ENCODE assay signal across 1 cellular context in the genomic region with DNA sequence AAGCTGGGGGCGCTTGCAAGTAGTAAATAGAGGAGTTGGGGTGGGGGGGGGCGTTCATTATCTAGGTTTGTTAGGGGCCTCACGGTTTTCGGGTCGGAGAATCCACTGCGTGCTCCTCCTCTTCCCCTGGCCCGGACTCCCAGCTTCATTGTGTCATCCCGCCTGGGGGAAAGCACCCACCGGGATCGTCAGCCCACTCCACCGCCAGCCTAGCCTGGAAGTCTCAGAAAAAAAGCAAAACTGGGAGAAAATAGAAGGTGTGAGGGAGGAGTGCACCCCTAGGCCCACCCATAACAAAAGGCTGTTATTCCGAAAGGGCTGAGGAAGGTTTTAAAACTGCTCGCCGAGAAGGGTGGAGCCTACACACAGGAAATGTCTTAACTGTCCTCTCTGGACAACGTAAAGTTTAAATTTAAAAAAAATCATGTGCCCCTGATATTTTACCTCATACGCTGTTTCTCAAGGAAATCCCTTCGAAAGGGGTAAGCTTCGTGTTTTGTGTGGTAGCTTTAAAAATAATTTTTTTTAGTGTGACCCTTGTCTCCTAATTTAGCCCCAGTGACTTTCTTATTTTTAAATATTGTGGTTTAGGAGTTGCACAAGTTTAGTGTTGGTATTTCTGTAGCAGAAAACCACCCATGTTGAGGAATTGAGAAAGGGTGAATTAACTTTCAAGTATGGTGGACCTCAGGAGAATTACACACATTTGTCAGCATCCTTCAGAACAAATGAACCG.
TF ChIP-seq lines count a peak whose summit lies in the region.

No MANE protein-coding gene starts in this region.

TF ChIP-seq in HepG2, 621 proteins besides CTCF, POLR2A, EP300 and RAD21 (continued from another document):
- TF ChIP-seq ZUFSP (CRISPR knock-in tag; IDR thresholded peaks at IDR 0.05; ENCODE audit: borderline replicate concordance) (no peak), HNRNPK (IDR thresholded peaks at IDR 0.05; ENCODE audit: low read depth, low read length, poor library complexity, severe bottlenecking) (no peak), ZNF468 (CRISPR knock-in tag; IDR thresholded peaks at IDR 0.05) (no peak), SMYD3 (CRISPR knock-in tag; IDR thresholded peaks at IDR 0.05) (no peak), JARID2 (CRISPR knock-in tag; IDR thresholded peaks at IDR 0.05; ENCODE audit: insufficient replicate concordance) (no peak), DBP (CRISPR knock-in tag; IDR thresholded peaks at IDR 0.05; ENCODE audit: not compliant biosample characterization) (no peak), TBL1XR1 (IDR thresholded peaks at IDR 0.05; ENCODE audit: borderline replicate concordance, low read length, partially characterized antibody) (no peak), PAF1 (CRISPR knock-in tag; IDR thresholded peaks at IDR 0.05) (no peak), ZNF235 (CRISPR knock-in tag; IDR thresholded peaks at IDR 0.05; ENCODE audit: borderline replicate concordance) (0 out of 2 replicates have a peak, but pooled peaks have one; percentile 34), MBD4 (IDR thresholded peaks at IDR 0.05; ENCODE audit: borderline replicate concordance, low read length) (no peak), TCF7L2 (IDR thresholded peaks at IDR 0.05; ENCODE audit: low read depth, low read length) (no peak), ZNF224 (CRISPR knock-in tag; IDR thresholded peaks at IDR 0.05) (no peak), ZNF678 (CRISPR knock-in tag; IDR thresholded peaks at IDR 0.05) (no peak), KDM1A (CRISPR knock-in tag; IDR thresholded peaks at IDR 0.05) (no peak), STAT5B (CRISPR knock-in tag; IDR thresholded peaks at IDR 0.05) (no peak), U2AF2 (IDR thresholded peaks at IDR 0.05; ENCODE audit: low read depth, low read length) (0 out of 2 replicates have a peak, but pooled peaks have one; percentile 48), PHF8 (CRISPR knock-in tag; IDR thresholded peaks at IDR 0.05) (no peak), TRAFD1 (CRISPR knock-in tag; IDR thresholded peaks at IDR 0.05; ENCODE audit: borderline replicate concordance) (no peak), RXRA (CRISPR knock-in tag; IDR thresholded peaks at IDR 0.05) (no peak), FLYWCH1 (CRISPR knock-in tag; IDR thresholded peaks at IDR 0.05) (no peak), PAX8 (CRISPR knock-in tag; IDR thresholded peaks at IDR 0.05; ENCODE audit: borderline replicate concordance) (no peak), ZNF333 (CRISPR knock-in tag; IDR thresholded peaks at IDR 0.05; ENCODE audit: borderline replicate concordance) (no peak), TCF7 (IDR thresholded peaks at IDR 0.05; ENCODE audit: low read depth) (no peak), ETV5 (CRISPR knock-in tag; IDR thresholded peaks at IDR 0.05; ENCODE audit: borderline replicate concordance) (no peak), SMAD9 (CRISPR knock-in tag; IDR thresholded peaks at IDR 0.05) (no peak), ZNF264 (CRISPR knock-in tag; IDR thresholded peaks at IDR 0.05) (no peak), ZSCAN29 (CRISPR knock-in tag; conservative IDR thresholded peaks at IDR 0.05) (no peak)
- TF ChIP-seq, protein P1, sequence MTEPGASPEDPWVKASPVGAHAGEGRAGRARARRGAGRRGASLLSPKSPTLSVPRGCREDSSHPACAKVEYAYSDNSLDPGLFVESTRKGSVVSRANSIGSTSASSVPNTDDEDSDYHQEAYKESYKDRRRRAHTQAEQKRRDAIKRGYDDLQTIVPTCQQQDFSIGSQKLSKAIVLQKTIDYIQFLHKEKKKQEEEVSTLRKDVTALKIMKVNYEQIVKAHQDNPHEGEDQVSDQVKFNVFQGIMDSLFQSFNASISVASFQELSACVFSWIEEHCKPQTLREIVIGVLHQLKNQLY (CRISPR knock-in tag; IDR thresholded peaks at IDR 0.05), result no peak
- TF ChIP-seq, protein P2, sequence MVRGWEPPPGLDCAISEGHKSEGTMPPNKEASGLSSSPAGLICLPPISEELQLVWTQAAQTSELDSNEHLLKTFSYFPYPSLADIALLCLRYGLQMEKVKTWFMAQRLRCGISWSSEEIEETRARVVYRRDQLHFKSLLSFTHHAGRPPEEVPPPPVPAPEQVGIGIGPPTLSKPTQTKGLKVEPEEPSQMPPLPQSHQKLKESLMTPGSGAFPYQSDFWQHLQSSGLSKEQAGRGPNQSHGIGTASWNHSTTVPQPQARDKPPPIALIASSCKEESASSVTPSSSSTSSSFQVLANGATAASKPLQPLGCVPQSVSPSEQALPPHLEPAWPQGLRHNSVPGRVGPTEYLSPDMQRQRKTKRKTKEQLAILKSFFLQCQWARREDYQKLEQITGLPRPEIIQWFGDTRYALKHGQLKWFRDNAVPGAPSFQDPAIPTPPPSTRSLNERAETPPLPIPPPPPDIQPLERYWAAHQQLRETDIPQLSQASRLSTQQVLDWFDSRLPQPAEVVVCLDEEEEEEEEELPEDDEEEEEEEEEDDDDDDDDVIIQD (CRISPR knock-in tag; IDR thresholded peaks at IDR 0.05; ENCODE audit: low read depth), result no peak; the same call in 1 of the 2 replicates
